Comparison of ENCODE assay signal across 8 cellular contexts in the genomic region with DNA sequence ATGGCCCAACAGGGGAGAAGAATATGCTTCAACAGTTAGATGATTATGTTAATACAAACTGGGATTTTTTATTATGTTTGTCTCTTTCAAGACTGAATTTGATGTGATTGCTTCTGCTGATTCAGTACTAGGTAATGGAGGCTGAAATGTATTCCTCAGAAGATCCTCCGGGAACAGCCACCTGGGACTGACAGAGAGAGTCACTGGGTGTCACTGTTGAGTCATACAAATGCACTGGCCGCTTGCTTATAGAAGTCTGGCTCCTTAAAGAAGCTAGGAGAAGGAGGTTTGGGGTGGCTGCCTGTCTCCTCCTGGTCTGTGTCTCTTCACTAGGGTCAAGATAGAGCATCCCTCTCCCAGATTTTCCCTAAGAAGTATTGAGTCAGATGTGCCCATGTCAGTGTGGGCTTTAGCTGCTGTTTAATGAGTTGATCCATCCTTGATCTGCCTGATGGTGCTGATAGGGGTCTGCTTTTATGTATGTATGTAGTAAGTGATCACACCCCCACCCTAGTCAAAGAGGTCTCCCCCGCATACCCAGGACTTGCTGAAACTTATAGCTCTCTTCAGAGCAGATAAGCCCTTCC.
DNase-seq lines count a peak whose midpoint lies in the region; ATAC-seq and TF ChIP-seq lines count a peak whose summit lies in the region.

No MANE protein-coding gene starts in this region.

- DNase-seq in GM06990 (ENCODE audit: extremely low read depth, insufficient read length): no peak
- DNase-seq in NCI-H2081 treated with DMSO at 0.1 percent for 48 hours (lab: John Stamatoyannopoulos, UW): peak; percentile 48
- DNase-seq in body of pancreas: peak in 2 of 4 donors; percentile 11 to 15
- no peak for DNase-seq in lower lobe of right lung
- DNase-seq in stimulated activated CD4-positive, alpha-beta T cell treated with anti-CD3 and anti-CD28 coated beads, Interleukin-12 subunit alpha, Interleukin-12 subunit beta, amount 100 ng/mL, for 4 hours: no peak
- DNase-seq in activated CD8-positive, alpha-beta memory T cell treated with anti-CD3 and anti-CD28 coated beads for 24 hours: no peak

- H3K4me1 ChIP-seq in body of pancreas: no peaks in the 10 kb centered on the region
- no peaks in the 10 kb centered on the region for H3K4me1 ChIP-seq in lower lobe of right lung

- H3K4me3 ChIP-seq in GM06990 (replicated peaks; ENCODE audit: low read depth, low read length): no peak overlapping the region
- H3K4me3 ChIP-seq in body of pancreas: no peak overlapping the region
- no peak overlapping the region for H3K4me3 ChIP-seq in lower lobe of right lung

- TF ChIP-seq POLR2A in body of pancreas (IDR thresholded peaks at IDR 0.05): no peak

- ATAC-seq in body of pancreas (no peak), lower lobe of right lung (peak; percentile 56 to 79), HG03565 (IDR thresholded peaks at IDR 0.05; ENCODE audit: unreplicated experiment) (no peak), GM21717 (IDR thresholded peaks at IDR 0.05; ENCODE audit: unreplicated experiment) (no peak)

- TF ChIP-seq CTCF in GM06990 (IDR thresholded peaks at IDR 0.05; ENCODE audit: insufficient read depth, low read length, poor library complexity, severe bottlenecking) (peak; percentile 36), body of pancreas (IDR thresholded peaks at IDR 0.05) (peak in 4 of 7 experiments; percentile 21 to 37 (median 29)), lower lobe of right lung (IDR thresholded peaks at IDR 0.05) (peak; percentile 38)

- intact Hi-C loops in body of pancreas (cut with DNase I): no loop called here
- intact Hi-C loops in lower lobe of right lung (cut with DNase I): no loop called here

- WGBS in body of pancreas, 2 donors: 12 to 16% methylated on average over 3 of the region's 3 CpGs

- no peaks in the 10 kb centered on the region; the same call in 1 of the 2 replicates for H3K27me3 ChIP-seq in GM06990 (replicated peaks; ENCODE audit: control insufficient read depth, insufficient read depth, low read length)
- H3K27me3 ChIP-seq in body of pancreas: no peaks in the 10 kb centered on the region
- H3K27me3 ChIP-seq in lower lobe of right lung (ENCODE audit: low read depth): no peaks in the 10 kb centered on the region

- H3K27ac ChIP-seq in body of pancreas (no peak overlapping the region), lower lobe of right lung (no peak overlapping the region)

- H3K36me3 ChIP-seq in GM06990 (ENCODE audit: control insufficient read depth, insufficient read depth, low read length): no peaks in the 10 kb centered on the region
- no peaks in the 10 kb centered on the region for H3K36me3 ChIP-seq in body of pancreas (replicated peaks in 1 of 2; ENCODE audit: insufficient read depth in 1 of 2, low read depth in 2 of 2)
- H3K36me3 ChIP-seq in lower lobe of right lung: no peaks in the 10 kb centered on the region

- H3K9me3 ChIP-seq in body of pancreas (no peaks in the 10 kb centered on the region), lower lobe of right lung (no peaks in the 10 kb centered on the region)

Comparison
In these comparisons a context has a peak if more than half of its experiments do, and no peak if none do; other contexts are left out.
1. ATAC-seq: peak in lower lobe of right lung (2 of 2); none in body of pancreas (single experiment), HG03565 (single experiment) and GM21717 (single experiment).
2. Peak in every context shown above with its lines, with median percentiles within 50 percentile points of each other: CTCF ChIP-seq.